8 cellular contexts compared by ENCODE assay signal in the genomic region with DNA sequence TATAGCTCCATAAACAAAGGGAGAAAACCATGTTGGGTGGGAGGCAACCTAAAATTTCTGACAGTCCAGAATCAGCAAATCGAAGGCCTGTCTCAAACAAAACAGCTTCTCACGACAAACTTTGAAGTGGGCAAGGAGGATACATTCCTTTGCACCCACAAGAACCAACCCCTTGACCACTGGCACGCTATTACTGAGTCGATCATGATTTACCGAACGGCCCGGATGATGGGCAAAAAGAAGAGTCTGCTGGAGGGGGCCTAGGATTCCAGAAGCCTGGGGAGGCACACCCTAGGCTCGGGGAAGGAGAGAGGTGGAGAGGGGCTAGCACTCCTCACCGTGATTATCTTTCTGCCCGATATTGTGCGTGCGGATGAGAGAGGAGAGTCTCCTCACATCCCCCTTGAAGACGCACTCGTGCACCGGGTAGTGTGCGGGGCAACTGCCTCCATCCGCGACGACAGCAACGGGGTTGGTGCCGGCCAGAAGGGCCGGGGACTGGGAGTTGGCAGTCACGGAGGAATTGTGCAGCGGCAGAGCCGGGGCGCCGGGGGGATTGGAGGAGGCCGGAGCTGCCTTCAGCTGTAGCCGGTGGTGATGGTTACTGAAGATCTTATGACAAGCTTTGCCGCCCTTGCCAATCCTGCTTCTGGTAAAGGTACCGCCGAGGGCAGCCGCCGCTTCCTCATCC. TPM values are rescaled to one million over a fixed set of nuclear protein-coding genes. Genes with fewer than 3 reads are reported as not detected.
DNase-seq lines count a peak whose midpoint lies in the region; ATAC-seq and TF ChIP-seq lines count a peak whose summit lies in the region.

No MANE protein-coding gene starts in this region.

- intact Hi-C loops in colonic mucosa (cut with DNase I) = loop anchor here (2.0 kb wide), 1 partner anchor 57 kb away; the partner anchor contains the start of gene CTH

- H3K4me1 Mint-ChIP-seq in T-cell = peaks cover 57 to 60% (median 57%) of the 10 kb centered on the region in 3 donors
- H3K4me1 Mint-ChIP-seq in stimulated activated naive B cell treated with anti-CD40 and anti-IgM and Interleukin-4, amounts not matched to agents 10 μg/mL and 1 μg/mL and 100 μg/mL, for 72 hours = peaks cover 18 to 19% of the 10 kb centered on the region in 2 donors

- H3K4me3 ChIP-seq in DOHH2 (ENCODE audit: low read length) (peak overlapping the region; percentile 80), colonic mucosa (peak overlapping the region; percentile 93)

- H3K4me1 ChIP-seq in DOHH2 (ENCODE audit: control insufficient read depth, low read length) (peaks cover 23% of the 10 kb centered on the region), colonic mucosa (peaks cover 6% of the 10 kb centered on the region)

- peak overlapping the region; percentile 94 to 98 for H3K27ac Mint-ChIP-seq in T-cell
- H3K27ac Mint-ChIP-seq in stimulated activated naive B cell treated with anti-CD40 and anti-IgM and Interleukin-4, amounts not matched to agents 10 μg/mL and 1 μg/mL and 100 μg/mL, for 72 hours = peak overlapping the region; percentile 99

- POLR2A ChIA-PET in T-cell (lab: Charles Lee) = interaction anchor here (0.6 to 3.3 kb wide), 8 partner anchors 10 to 1852 kb away, joined by 3 to 58 read pairs (median 4); partner anchors contain the start of gene CTH (in 2 of the 2)

- H3K27ac ChIP-seq in DOHH2 (ENCODE audit: low read depth, low read length) (peak overlapping the region; percentile 45), colonic mucosa (peak overlapping the region; percentile 92)

- H3K79me2 ChIP-seq in DOHH2 (ENCODE audit: control insufficient read depth, low read length) = peaks cover 71% of the 10 kb centered on the region

- peaks cover 3% of the 10 kb centered on the region; the same call in 1 of the 2 replicates for H4K20me1 ChIP-seq in DOHH2 (ENCODE audit: control insufficient read depth, insufficient read depth, low read depth, low read length)

- H3K36me3 ChIP-seq in DOHH2 (ENCODE audit: control insufficient read depth, low read length) = peaks cover 17% of the 10 kb centered on the region
- no peaks in the 10 kb centered on the region for H3K36me3 ChIP-seq in colonic mucosa

- no peaks in the 10 kb centered on the region for H3K27me3 Mint-ChIP-seq in T-cell
- no peaks in the 10 kb centered on the region for H3K27me3 Mint-ChIP-seq in stimulated activated naive B cell treated with anti-CD40 and anti-IgM and Interleukin-4, amounts not matched to agents 10 μg/mL and 1 μg/mL and 100 μg/mL, for 72 hours

- peak overlapping the region; percentile 85 to 88 for H3K9ac ChIP-seq in colonic mucosa (ENCODE audit: low read depth in 2 of 2, low read length in 2 of 2)

- no peaks in the 10 kb centered on the region for H3K9me3 Mint-ChIP-seq in T-cell
- H3K9me3 Mint-ChIP-seq in stimulated activated naive B cell treated with anti-CD40 and anti-IgM and Interleukin-4, amounts not matched to agents 10 μg/mL and 1 μg/mL and 100 μg/mL, for 72 hours = peaks cover 2 to 4% of the 10 kb centered on the region in 2 donors

- no peaks in the 10 kb centered on the region for H3K9me3 ChIP-seq in DOHH2 (ENCODE audit: control insufficient read depth, insufficient read depth, low read length)
- H3K9me3 ChIP-seq in colonic mucosa = no peaks in the 10 kb centered on the region

- H3K4me3 Mint-ChIP-seq in T-cell = peak overlapping the region; percentile 91 to 96 (median 94)
- H3K4me3 Mint-ChIP-seq in stimulated activated naive B cell treated with anti-CD40 and anti-IgM and Interleukin-4, amounts not matched to agents 10 μg/mL and 1 μg/mL and 100 μg/mL, for 72 hours = peak overlapping the region; percentile 95 to 99

- no peaks in the 10 kb centered on the region for H3K27me3 ChIP-seq in DOHH2 (ENCODE audit: control insufficient read depth, low read length)
- H3K27me3 ChIP-seq in colonic mucosa = no peaks in the 10 kb centered on the region

- H3K4me2 ChIP-seq in DOHH2 (ENCODE audit: low read length) = peak overlapping the region; percentile 88

- DNase-seq in T-cell (peak in 5 of 34 experiments; percentile 8 to 34 (median 28)), colonic mucosa (peak; percentile 56), lung microvascular endothelial cell (ENCODE audit: low read depth in 2 of 2) (peak; percentile 21 to 52), retina (no peak)
- DNase-seq in stimulated activated naive B cell treated with anti-CD40 and anti-IgM and Interleukin-4, amounts not matched to agents 10 μg/mL and 1 μg/mL and 100 μg/mL, for 72 hours = peak; percentile 3

- no peaks in the 10 kb centered on the region for H3K9me2 ChIP-seq in DOHH2 (replicated peaks; ENCODE audit: control insufficient read depth, low read length)

- CTCF ChIA-PET in T-cell (lab: Charles Lee) = interaction anchor here (0.7 to 3.4 kb wide), 4 partner anchors 56 to 727 kb away, joined by 3 to 29 read pairs (median 6); partner anchors contain the start of genes CTH (in 1 of the 2), LRRC40 (in 1 of the 2) and ZRANB2 (in 1 of the 2)

- peaks cover 8% of the 10 kb centered on the region for H3K36me3 Mint-ChIP-seq in T-cell
- peaks cover 9 to 21% of the 10 kb centered on the region in 2 donors for H3K36me3 Mint-ChIP-seq in stimulated activated naive B cell treated with anti-CD40 and anti-IgM and Interleukin-4, amounts not matched to agents 10 μg/mL and 1 μg/mL and 100 μg/mL, for 72 hours

- no peak for TF ChIP-seq CTCF in DOHH2 (IDR thresholded peaks at IDR 0.05; ENCODE audit: low read depth, low read length, poor library complexity, severe bottlenecking)
- TF ChIP-seq CTCF in colonic mucosa (IDR thresholded peaks at IDR 0.05) = no peak

- peak; percentile 18 for ATAC-seq in GM19463 (IDR thresholded peaks at IDR 0.05; ENCODE audit: unreplicated experiment)
- ATAC-seq in HG03520 (IDR thresholded peaks at IDR 0.05; ENCODE audit: unreplicated experiment) = peak; percentile 21
- ATAC-seq in T-cell (replicated peaks in 1 of 4) = peak; percentile 27 to 44 (median 37)
- ATAC-seq in stimulated activated naive B cell treated with anti-CD40 and anti-IgM and Interleukin-4, amounts not matched to agents 10 μg/mL and 1 μg/mL and 100 μg/mL, for 72 hours (replicated peaks) = peak; percentile 35

- H3F3A ChIP-seq in DOHH2 (ENCODE audit: control insufficient read depth, insufficient read depth) = no peaks in the 10 kb centered on the region

RNA-seq across cellular contexts. Expression of gene ANKRD13C, which starts 0.7 kb away (rescaled TPM):
- total RNA-seq in T-cell = 10 to 100 TPM; 26.3 to 28.7 (median 27.2) TPM
- 10 to 100 TPM; 22.0 to 23.8 TPM for total RNA-seq in colonic mucosa
- total RNA-seq in lung microvascular endothelial cell = 15.9 and 23.4 TPM in 2 replicates

RNA-seq across cellular contexts. Expression of gene CTH, which starts 57.3 kb away (rescaled TPM):
- 1 to 10 TPM; 2.0 to 4.5 (median 3.2) TPM for total RNA-seq in T-cell
- 10 to 100 TPM; 10.7 to 16.6 TPM for total RNA-seq in colonic mucosa
- total RNA-seq in lung microvascular endothelial cell = 0.79 and 0.87 TPM in 2 replicates
